Comparison of ENCODE assay signal across 8 cellular contexts in the genomic region with DNA sequence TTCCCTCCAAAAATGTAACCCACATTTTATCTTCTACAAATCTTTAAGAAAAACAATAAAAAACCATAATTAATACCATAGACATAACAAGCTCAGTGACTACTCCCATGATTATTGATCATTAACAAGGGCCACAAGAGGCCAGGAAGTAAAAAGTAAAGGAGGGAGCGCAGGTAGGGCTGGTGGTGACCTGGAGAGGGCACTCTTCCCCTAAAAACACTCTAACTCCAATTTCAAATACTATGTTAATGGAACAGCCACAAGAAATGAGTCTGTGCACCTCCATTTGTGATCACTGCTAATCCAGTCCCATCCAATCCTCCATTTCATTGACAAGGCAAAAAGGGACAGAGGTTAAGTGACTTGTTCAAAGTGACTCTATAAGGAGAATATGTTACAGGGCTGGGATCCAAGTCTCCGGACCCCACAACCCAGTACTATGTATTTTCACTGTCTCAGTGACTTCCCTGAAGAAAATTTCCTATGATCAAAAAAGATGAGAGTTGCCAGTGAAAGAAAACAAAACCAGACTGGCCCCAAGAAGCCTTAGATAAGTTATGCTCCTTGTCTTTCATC. TPM values are rescaled to one million over a fixed set of nuclear protein-coding genes. Genes with fewer than 3 reads are reported as not detected.
DNase-seq lines count a peak whose midpoint lies in the region; ATAC-seq and TF ChIP-seq lines count a peak whose summit lies in the region.

No MANE protein-coding gene starts in this region.

- WGBS in testis, 2 donors, result 89 to 94% methylated on average over 2 of the region's 2 CpGs

- CTCF ChIA-PET in BJ (lab: Yijun Ruan, JAX), result interaction anchor here (0.7 to 2.6 kb wide), 4 partner anchors 86 to 194 kb away, joined by 3 to 12 read pairs (median 4); no protein-coding TSS in a partner anchor
- CTCF ChIA-PET in activated CD8-positive, alpha-beta T cell treated with anti-CD3 and anti-CD28 coated beads, Interleukin-2, amount 10 ng/mL, durations not matched to agents 7 days and 5 days (lab: Charles Lee), result interaction anchor here (0.6 to 1.4 kb wide), 12 partner anchors 10 to 534 kb away, joined by 3 to 16 read pairs (median 4); no protein-coding TSS in a partner anchor

- no peak overlapping the region for H3K27ac ChIP-seq in testis

- no peak overlapping the region for H3K27ac Mint-ChIP-seq in activated CD8-positive, alpha-beta T cell treated with anti-CD3 and anti-CD28 coated beads, Interleukin-2, amount 10 ng/mL, durations not matched to agents 7 days and 5 days
- no peak overlapping the region for H3K27ac Mint-ChIP-seq in immature natural killer cell

- H3K4me1 ChIP-seq in testis, result no peaks in the 10 kb centered on the region

- POLR2A ChIA-PET in BJ (lab: Charles Lee), result no interaction called here
- POLR2A ChIA-PET in activated CD8-positive, alpha-beta T cell treated with anti-CD3 and anti-CD28 coated beads, Interleukin-2, amount 10 ng/mL, durations not matched to agents 7 days and 5 days (lab: Charles Lee), result no interaction called here

- ATAC-seq in GM18517 (IDR thresholded peaks at IDR 0.05; ENCODE audit: unreplicated experiment) (peak; percentile 64), GM21786 (IDR thresholded peaks at IDR 0.05; ENCODE audit: unreplicated experiment) (no peak)
- ATAC-seq in activated CD8-positive, alpha-beta T cell treated with anti-CD3 and anti-CD28 coated beads, Interleukin-2, amount 10 ng/mL, durations not matched to agents 7 days and 5 days, result peak; percentile 70

- peaks cover 10% of the 10 kb centered on the region for H3K4me1 Mint-ChIP-seq in activated CD8-positive, alpha-beta T cell treated with anti-CD3 and anti-CD28 coated beads, Interleukin-2, amount 10 ng/mL, durations not matched to agents 7 days and 5 days (ENCODE audit: low read depth)
- no peaks in the 10 kb centered on the region for H3K4me1 Mint-ChIP-seq in immature natural killer cell

- H3K4me3 Mint-ChIP-seq in activated CD8-positive, alpha-beta T cell treated with anti-CD3 and anti-CD28 coated beads, Interleukin-2, amount 10 ng/mL, durations not matched to agents 7 days and 5 days, result no peak overlapping the region
- H3K4me3 Mint-ChIP-seq in immature natural killer cell, result no peak overlapping the region

- TF ChIP-seq CTCF in BJ (IDR thresholded peaks at IDR 0.05; ENCODE audit: insufficient read depth, low read depth, low read length) (peak; percentile 66), testis (IDR thresholded peaks at IDR 0.05) (peak in 2 of 3 experiments; percentile 21 to 41)

- H3K27me3 Mint-ChIP-seq in activated CD8-positive, alpha-beta T cell treated with anti-CD3 and anti-CD28 coated beads, Interleukin-2, amount 10 ng/mL, durations not matched to agents 7 days and 5 days (ENCODE audit: low read depth), result no peaks in the 10 kb centered on the region
- no peaks in the 10 kb centered on the region for H3K27me3 Mint-ChIP-seq in immature natural killer cell (ENCODE audit: low read depth in 3 of 3)

- intact Hi-C loops in testis (cut with DNase I; ENCODE audit: low total_unique reads), result no loop called here

- H3K9me3 ChIP-seq in testis, result no peaks in the 10 kb centered on the region

- H3K36me3 Mint-ChIP-seq in activated CD8-positive, alpha-beta T cell treated with anti-CD3 and anti-CD28 coated beads, Interleukin-2, amount 10 ng/mL, durations not matched to agents 7 days and 5 days (ENCODE audit: low read depth), result peaks cover 25% of the 10 kb centered on the region
- H3K36me3 Mint-ChIP-seq in immature natural killer cell, result peaks cover 10 to 31% (median 18%) of the 10 kb centered on the region in 3 donors

- H3K36me3 ChIP-seq in BJ (ENCODE audit: control insufficient read depth, insufficient read depth, low read length) (no peaks in the 10 kb centered on the region), testis (ENCODE audit: low read depth, missing control alignments) (no peaks in the 10 kb centered on the region)

- H3K27me3 ChIP-seq in BJ (ENCODE audit: control insufficient read depth, insufficient read depth, low read length) (no peaks in the 10 kb centered on the region), testis (no peaks in the 10 kb centered on the region)

- TF ChIP-seq POLR2A in testis (IDR thresholded peaks at IDR 0.05), result no peak

- peaks cover 6% of the 10 kb centered on the region for H3K9me3 Mint-ChIP-seq in activated CD8-positive, alpha-beta T cell treated with anti-CD3 and anti-CD28 coated beads, Interleukin-2, amount 10 ng/mL, durations not matched to agents 7 days and 5 days (ENCODE audit: insufficient read depth)
- H3K9me3 Mint-ChIP-seq in immature natural killer cell, result no peaks in the 10 kb centered on the region

- DNase-seq in BJ (ENCODE audit: low read depth) (no peak), NCI-H1417 (lab: John Stamatoyannopoulos, UW) (peak in 2 of 3 experiments; percentile 12 to 63), immature natural killer cell (peak in 2 of 3 donors; percentile 6 to 19), testis (no peak), dedifferentiated amniotic fluid mesenchymal stem cell (ENCODE audit: extremely low spot score) (no peak)
- DNase-seq in activated CD8-positive, alpha-beta T cell treated with anti-CD3 and anti-CD28 coated beads, Interleukin-2, amount 10 ng/mL, durations not matched to agents 7 days and 5 days, result peak; percentile 54

- no peak overlapping the region for H3K4me3 ChIP-seq in BJ (ENCODE audit: low read depth, low read length)
- H3K4me3 ChIP-seq in testis, result no peak overlapping the region

RNA-seq across cellular contexts. Expression of a gene that starts 41.2 kb away (rescaled TPM):
- 14.5 and 16.4 TPM in 2 replicates for polyA plus RNA-seq in BJ (2011; rRNA removed)
- polyA minus RNA-seq in BJ (2011; rRNA and poly(A)+ RNA removed), result 3.6 and 6.3 TPM in 2 replicates
- total RNA-seq in activated CD8-positive, alpha-beta T cell treated with anti-CD3 and anti-CD28 coated beads, Interleukin-2, amount 10 ng/mL, durations not matched to agents 7 days and 5 days, result 10 to 100 TPM; 36.7 to 38.2 TPM
- 10 to 100 TPM; 40.2 to 56.2 (median 46.8) TPM for polyA plus RNA-seq in immature natural killer cell
- 10 to 100 TPM; 55.6 to 60.2 TPM for total RNA-seq in testis
- 114 TPM for polyA plus RNA-seq in testis (ENCODE audit: insufficient read depth, low read depth, low replicate concordance)

Comparison
In these comparisons a context has a peak if more than half of its experiments do, and no peak if none do; other contexts are left out.
1. DNase-seq: peak in NCI-H1417 (2 of 3), activated CD8-positive, alpha-beta T cell treated with anti-CD3 and anti-CD28 coated beads, Interleukin-2, amount 10 ng/mL, durations not matched to agents 7 days and 5 days (single experiment) and immature natural killer cell (2 of 3); none in BJ (single experiment), testis (single experiment) and dedifferentiated amniotic fluid mesenchymal stem cell (single experiment).